In genomic region chr17:61744804-61745203, GRCh38 we compare ENCODE assay signal across 23 cellular contexts.
"Had no signal": no experiment of that assay in that cellular context is flagged by ENCODE, and none has a peak within 500 bp of the region (broad histone marks: within the 10 kb centered on the region; RNA-seq: fewer than 3 reads in every experiment).

No MANE protein-coding gene starts in this region.

- H3K4me3 ChIP-seq: coronary artery, dorsolateral prefrontal cortex, esophagus squamous epithelium, gastrocnemius medialis, heart right ventricle, left lung, lower lobe of right lung, mucosa of descending colon had no signal

- H3K4me3 Mint-ChIP-seq: mesothelial cell of epicardium had no signal

- DNase-seq: dermis blood vessel endothelial cell; dorsolateral prefrontal cortex; effector CD4-positive, alpha-beta T cell; effector memory CD4-positive, alpha-beta T cell; erythroblast; esophagus squamous epithelium; foreskin fibroblast; foreskin melanocyte; gastrocnemius medialis; glutamatergic neuron; head of caudate nucleus; heart right ventricle; hippocampal formation; left cardiac atrium; left lung; left ventricle myocardium superior; lower lobe of right lung; mesenchymal stem cell; mucosa of descending colon had no signal

- H3K4me1 ChIP-seq: esophagus squamous epithelium, gastrocnemius medialis, heart right ventricle, left lung, lower lobe of right lung had no signal

- ATAC-seq: esophagus mucosa, gastrocnemius medialis, heart right ventricle, left cardiac atrium, left lung, left ventricle myocardium superior, lower lobe of right lung, mucosa of descending colon had no signal

- H3K27ac Mint-ChIP-seq: mesothelial cell of epicardium had no signal

- H3K27me3 ChIP-seq: dorsolateral prefrontal cortex, esophagus squamous epithelium, gastrocnemius medialis, heart right ventricle, left lung had no signal

- H3K27ac ChIP-seq: coronary artery, dorsolateral prefrontal cortex, epithelial cell of prostate, esophagus squamous epithelium, gastrocnemius medialis, heart right ventricle, left lung, lower lobe of right lung had no signal

- H3K4me1 Mint-ChIP-seq: mesothelial cell of epicardium had no signal

- H3K9me3 ChIP-seq: gastrocnemius medialis, mucosa of descending colon had no signal

- H3K36me3 ChIP-seq: gastrocnemius medialis, heart right ventricle, left lung, lower lobe of right lung had no signal
